In the genomic region with DNA sequence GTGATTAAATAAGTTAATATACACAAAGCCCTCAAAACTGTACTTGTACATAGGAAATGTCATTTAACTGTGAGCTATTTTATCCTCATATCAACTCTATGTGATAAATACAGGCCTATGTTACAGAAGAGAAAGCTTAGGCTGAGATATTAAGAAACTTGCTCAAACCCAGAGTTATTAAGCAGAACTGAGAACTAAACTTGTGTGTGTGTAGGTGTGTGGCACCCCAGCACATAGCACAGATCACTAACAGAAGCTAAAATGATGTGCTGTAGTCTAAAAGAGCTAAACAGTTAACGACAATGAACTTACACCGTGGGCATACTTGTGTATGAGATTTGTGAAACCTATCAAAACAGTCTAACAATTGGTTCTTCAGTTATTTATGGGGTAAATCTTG, we compare ENCODE assay signal across 13 cellular contexts. TPM values are rescaled to one million over a fixed set of nuclear protein-coding genes. Genes with fewer than 3 reads are reported as not detected.
DNase-seq lines count a peak whose midpoint lies in the region; ATAC-seq and TF ChIP-seq lines count a peak whose summit lies in the region.
"Had no signal": no experiment of that assay in that cellular context is flagged by ENCODE, and none has a peak within 500 bp of the region (broad histone marks: within the 10 kb centered on the region; RNA-seq: fewer than 3 reads in every experiment).

No MANE protein-coding gene starts in this region.

- no peak overlapping the region for H3K27ac Mint-ChIP-seq in CD8-positive, alpha-beta memory T cell
- H3K27ac Mint-ChIP-seq in CD8-positive, alpha-beta T cell: no peak overlapping the region
- H3K27ac Mint-ChIP-seq: activated CD8-positive, alpha-beta memory T cell treated with anti-CD3 and anti-CD28 coated beads, Interleukin-2, amount 10 ng/mL, durations not matched to agents 7 days and 5 days had no signal

- no peak for DNase-seq in CD8-positive, alpha-beta memory T cell
- DNase-seq in retina (no peak), kidney tubule cell (ENCODE audit: low spot score) (no peak), SW 1271 (lab: John Stamatoyannopoulos, UW) (no peak)
- no peak for DNase-seq in CD8-positive, alpha-beta T cell
- DNase-seq: activated CD8-positive, alpha-beta memory T cell treated with anti-CD3 and anti-CD28 coated beads, Interleukin-2, amount 10 ng/mL, durations not matched to agents 7 days and 5 days; anterior cingulate cortex; NCI-H69; stimulated activated naive CD4-positive, alpha-beta T cell had no signal

- no peak overlapping the region for H3K4me3 ChIP-seq in CD8-positive, alpha-beta memory T cell (ENCODE audit: low read length)
- no peak overlapping the region for H3K4me3 ChIP-seq in CD8-positive, alpha-beta T cell (ENCODE audit: low read depth, low read length)
- H3K4me3 ChIP-seq: HAP-1 had no signal

- H3K27me3 ChIP-seq in CD8-positive, alpha-beta memory T cell (ENCODE audit: insufficient read depth, low read length, poor library complexity, severe bottlenecking): no peaks in the 10 kb centered on the region
- H3K27me3 ChIP-seq in CD8-positive, alpha-beta T cell (ENCODE audit: insufficient read depth, low read length): no peaks in the 10 kb centered on the region

- CTCF ChIA-PET in CD8-positive, alpha-beta memory T cell (lab: Charles Lee): interaction anchor here (1.3 kb wide), 1 partner anchor 9 kb away, joined by 4 read pairs; no protein-coding TSS in a partner anchor
- CTCF ChIA-PET in CD8-positive, alpha-beta T cell (lab: Charles Lee): no interaction called here

- ATAC-seq in GM19035 (IDR thresholded peaks at IDR 0.05; ENCODE audit: unreplicated experiment) (peak; percentile 82), HG02610 (IDR thresholded peaks at IDR 0.05; ENCODE audit: unreplicated experiment) (peak; percentile 75), HG03378 (IDR thresholded peaks at IDR 0.05; ENCODE audit: unreplicated experiment) (peak; percentile 89)
- ATAC-seq in CD8-positive, alpha-beta T cell: no peak
- ATAC-seq: activated CD8-positive, alpha-beta memory T cell treated with anti-CD3 and anti-CD28 coated beads, Interleukin-2, amount 10 ng/mL, durations not matched to agents 7 days and 5 days had no signal

- H3K4me3 Mint-ChIP-seq in CD8-positive, alpha-beta memory T cell: no peak overlapping the region
- no peak overlapping the region for H3K4me3 Mint-ChIP-seq in CD8-positive, alpha-beta T cell
- H3K4me3 Mint-ChIP-seq: activated CD8-positive, alpha-beta memory T cell treated with anti-CD3 and anti-CD28 coated beads, Interleukin-2, amount 10 ng/mL, durations not matched to agents 7 days and 5 days had no signal

- H3K36me3 Mint-ChIP-seq in CD8-positive, alpha-beta memory T cell: peaks cover 4 to 40% (median 11%) of the 10 kb centered on the region in 3 donors
- peaks cover 33% of the 10 kb centered on the region for H3K36me3 Mint-ChIP-seq in CD8-positive, alpha-beta T cell

- no peaks in the 10 kb centered on the region for H3K27me3 Mint-ChIP-seq in CD8-positive, alpha-beta memory T cell
- no peaks in the 10 kb centered on the region for H3K27me3 Mint-ChIP-seq in CD8-positive, alpha-beta T cell (ENCODE audit: low read depth)
- H3K27me3 Mint-ChIP-seq: activated CD8-positive, alpha-beta memory T cell treated with anti-CD3 and anti-CD28 coated beads, Interleukin-2, amount 10 ng/mL, durations not matched to agents 7 days and 5 days had no signal

- H3K9me3 Mint-ChIP-seq in CD8-positive, alpha-beta memory T cell: no peaks in the 10 kb centered on the region
- no peaks in the 10 kb centered on the region for H3K9me3 Mint-ChIP-seq in CD8-positive, alpha-beta T cell

- H3K4me1 ChIP-seq in CD8-positive, alpha-beta memory T cell (ENCODE audit: insufficient read depth, low read length): peaks cover 45% of the 10 kb centered on the region
- H3K4me1 ChIP-seq in CD8-positive, alpha-beta T cell (ENCODE audit: insufficient read depth, low read length): peaks cover 19% of the 10 kb centered on the region

- H3K9me3 ChIP-seq in CD8-positive, alpha-beta memory T cell (ENCODE audit: low read length): no peaks in the 10 kb centered on the region
- no peaks in the 10 kb centered on the region for H3K9me3 ChIP-seq in CD8-positive, alpha-beta T cell (ENCODE audit: low read length)
- H3K9me3 ChIP-seq: HAP-1 had no signal

- intact Hi-C loops in CD8-positive, alpha-beta T cell (cut with DNase I, micrococcal nuclease): no loop called here

- TF ChIP-seq CTCF in CD8-positive, alpha-beta T cell (IDR thresholded peaks at IDR 0.05): no peak

- POLR2A ChIA-PET in CD8-positive, alpha-beta memory T cell (lab: Charles Lee): no interaction called here
- POLR2A ChIA-PET in CD8-positive, alpha-beta T cell (lab: Charles Lee): no interaction called here

- no peaks in the 10 kb centered on the region for H3K36me3 ChIP-seq in CD8-positive, alpha-beta memory T cell (ENCODE audit: insufficient read depth, low read length)
- peaks cover 5% of the 10 kb centered on the region for H3K36me3 ChIP-seq in CD8-positive, alpha-beta T cell (ENCODE audit: insufficient read depth, low read length)

- peak overlapping the region; percentile 53 for H3K27ac ChIP-seq in CD8-positive, alpha-beta memory T cell (ENCODE audit: low read depth, low read length)
- H3K27ac ChIP-seq in CD8-positive, alpha-beta T cell (ENCODE audit: low read depth, low read length): no peak overlapping the region

- H3K4me1 Mint-ChIP-seq in CD8-positive, alpha-beta memory T cell: peaks cover 53 to 78% (median 73%) of the 10 kb centered on the region in 3 donors
- H3K4me1 Mint-ChIP-seq in CD8-positive, alpha-beta T cell (ENCODE audit: low read depth): peaks cover 59% of the 10 kb centered on the region

RNA-seq across cellular contexts. Expression of a gene that starts 34.5 kb away (rescaled TPM):
- 100 to 1,000 TPM; 143 to 147 TPM for total RNA-seq in CD8-positive, alpha-beta memory T cell
- polyA plus RNA-seq in CD8-positive, alpha-beta memory T cell: 101 TPM
- total RNA-seq in CD8-positive, alpha-beta T cell: 100 to 1,000 TPM in 1 of 2 experiments, 10 to 100 TPM in 1; 91.9 to 101 TPM
